ENCODE assay signal across 2 cellular contexts in the genomic region with DNA sequence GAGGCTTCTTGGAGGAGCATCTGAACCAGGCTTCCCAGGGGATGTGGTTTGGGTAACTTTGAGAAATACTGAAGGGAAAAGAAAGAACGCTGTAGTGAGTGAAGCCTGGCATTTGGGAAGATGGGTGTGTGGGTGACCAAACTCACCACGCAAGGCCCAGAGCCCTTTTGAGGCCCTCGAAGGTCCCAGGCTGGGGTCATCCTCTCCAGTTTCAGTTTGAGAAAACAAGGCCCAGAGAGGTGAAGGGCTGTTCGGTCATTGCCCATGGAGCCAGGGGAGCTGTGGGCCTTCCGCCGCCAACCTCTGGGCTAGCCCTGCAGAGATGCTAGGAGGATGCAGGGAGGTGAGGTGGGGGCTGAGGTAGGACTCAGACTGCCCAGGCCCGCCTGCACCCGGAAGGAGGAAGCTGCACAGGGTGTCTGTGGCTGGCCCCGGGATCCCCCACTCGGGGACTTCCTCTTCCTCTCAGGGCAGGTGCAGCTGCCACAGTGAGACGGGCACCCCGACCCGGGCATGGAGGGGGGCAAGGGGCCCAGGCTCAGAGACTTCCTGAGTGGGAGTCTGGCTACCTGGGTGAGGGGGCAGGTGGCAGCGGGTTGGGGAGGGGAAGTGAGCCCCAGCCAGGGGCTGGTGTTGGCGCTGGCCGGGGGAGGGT.
TF ChIP-seq lines count a peak whose summit lies in the region.

A gene with protein sequence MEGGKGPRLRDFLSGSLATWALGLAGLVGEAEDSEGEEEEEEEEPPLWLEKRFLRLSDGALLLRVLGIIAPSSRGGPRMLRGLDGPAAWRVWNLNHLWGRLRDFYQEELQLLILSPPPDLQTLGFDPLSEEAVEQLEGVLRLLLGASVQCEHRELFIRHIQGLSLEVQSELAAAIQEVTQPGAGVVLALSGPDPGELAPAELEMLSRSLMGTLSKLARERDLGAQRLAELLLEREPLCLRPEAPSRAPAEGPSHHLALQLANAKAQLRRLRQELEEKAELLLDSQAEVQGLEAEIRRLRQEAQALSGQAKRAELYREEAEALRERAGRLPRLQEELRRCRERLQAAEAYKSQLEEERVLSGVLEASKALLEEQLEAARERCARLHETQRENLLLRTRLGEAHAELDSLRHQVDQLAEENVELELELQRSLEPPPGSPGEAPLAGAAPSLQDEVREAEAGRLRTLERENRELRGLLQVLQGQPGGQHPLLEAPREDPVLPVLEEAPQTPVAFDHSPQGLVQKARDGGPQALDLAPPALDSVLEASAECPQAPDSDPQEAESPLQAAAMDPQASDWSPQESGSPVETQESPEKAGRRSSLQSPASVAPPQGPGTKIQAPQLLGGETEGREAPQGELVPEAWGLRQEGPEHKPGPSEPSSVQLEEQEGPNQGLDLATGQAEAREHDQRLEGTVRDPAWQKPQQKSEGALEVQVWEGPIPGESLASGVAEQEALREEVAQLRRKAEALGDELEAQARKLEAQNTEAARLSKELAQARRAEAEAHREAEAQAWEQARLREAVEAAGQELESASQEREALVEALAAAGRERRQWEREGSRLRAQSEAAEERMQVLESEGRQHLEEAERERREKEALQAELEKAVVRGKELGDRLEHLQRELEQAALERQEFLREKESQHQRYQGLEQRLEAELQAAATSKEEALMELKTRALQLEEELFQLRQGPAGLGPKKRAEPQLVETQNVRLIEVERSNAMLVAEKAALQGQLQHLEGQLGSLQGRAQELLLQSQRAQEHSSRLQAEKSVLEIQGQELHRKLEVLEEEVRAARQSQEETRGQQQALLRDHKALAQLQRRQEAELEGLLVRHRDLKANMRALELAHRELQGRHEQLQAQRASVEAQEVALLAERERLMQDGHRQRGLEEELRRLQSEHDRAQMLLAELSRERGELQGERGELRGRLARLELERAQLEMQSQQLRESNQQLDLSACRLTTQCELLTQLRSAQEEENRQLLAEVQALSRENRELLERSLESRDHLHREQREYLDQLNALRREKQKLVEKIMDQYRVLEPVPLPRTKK (N-terminal part only) (plus strand): TSS at position 451 of the 655 bp plus-strand sequence. CDS start 63 bp downstream, at position 514.

TF ChIP-seq in GM12878, 131 proteins besides CTCF, POLR2A, EP300 and RAD21 (continues in another document):
- TF ChIP-seq HCFC1 (IDR thresholded peaks at IDR 0.05; ENCODE audit: low read length), result peak; percentile 40; the same call in 1 of the 2 replicates
- TF ChIP-seq WRNIP1 (IDR thresholded peaks at IDR 0.05; ENCODE audit: borderline replicate concordance, low read depth, low read length), result no peak
- TF ChIP-seq, protein P1, sequence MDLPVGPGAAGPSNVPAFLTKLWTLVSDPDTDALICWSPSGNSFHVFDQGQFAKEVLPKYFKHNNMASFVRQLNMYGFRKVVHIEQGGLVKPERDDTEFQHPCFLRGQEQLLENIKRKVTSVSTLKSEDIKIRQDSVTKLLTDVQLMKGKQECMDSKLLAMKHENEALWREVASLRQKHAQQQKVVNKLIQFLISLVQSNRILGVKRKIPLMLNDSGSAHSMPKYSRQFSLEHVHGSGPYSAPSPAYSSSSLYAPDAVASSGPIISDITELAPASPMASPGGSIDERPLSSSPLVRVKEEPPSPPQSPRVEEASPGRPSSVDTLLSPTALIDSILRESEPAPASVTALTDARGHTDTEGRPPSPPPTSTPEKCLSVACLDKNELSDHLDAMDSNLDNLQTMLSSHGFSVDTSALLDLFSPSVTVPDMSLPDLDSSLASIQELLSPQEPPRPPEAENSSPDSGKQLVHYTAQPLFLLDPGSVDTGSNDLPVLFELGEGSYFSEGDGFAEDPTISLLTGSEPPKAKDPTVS (IDR thresholded peaks at IDR 0.05; ENCODE audit: low read depth, low read length), result no peak
- TF ChIP-seq BACH1 (IDR thresholded peaks at IDR 0.05; ENCODE audit: borderline replicate concordance), result peak; percentile 51
- no peak for TF ChIP-seq JUND (IDR thresholded peaks at IDR 0.05; ENCODE audit: low read depth, low read length)
- no peak; the same call in 1 of the 2 replicates for TF ChIP-seq SIN3A (IDR thresholded peaks at IDR 0.05; ENCODE audit: low read depth, low read length)
- no peak for TF ChIP-seq NR2C2 (IDR thresholded peaks at IDR 0.05; ENCODE audit: borderline replicate concordance, control insufficient read depth, insufficient read length, low read depth)
- TF ChIP-seq BHLHE40 (IDR thresholded peaks at IDR 0.05; ENCODE audit: borderline replicate concordance in 1 of 2, low read depth in 2 of 2, low read length in 1 of 2), result peak; percentile 70 to 86
- no peak for TF ChIP-seq ZSCAN29 (IDR thresholded peaks at IDR 0.05)
- no peak for TF ChIP-seq YBX1 (IDR thresholded peaks at IDR 0.05)
- TF ChIP-seq, protein P2, sequence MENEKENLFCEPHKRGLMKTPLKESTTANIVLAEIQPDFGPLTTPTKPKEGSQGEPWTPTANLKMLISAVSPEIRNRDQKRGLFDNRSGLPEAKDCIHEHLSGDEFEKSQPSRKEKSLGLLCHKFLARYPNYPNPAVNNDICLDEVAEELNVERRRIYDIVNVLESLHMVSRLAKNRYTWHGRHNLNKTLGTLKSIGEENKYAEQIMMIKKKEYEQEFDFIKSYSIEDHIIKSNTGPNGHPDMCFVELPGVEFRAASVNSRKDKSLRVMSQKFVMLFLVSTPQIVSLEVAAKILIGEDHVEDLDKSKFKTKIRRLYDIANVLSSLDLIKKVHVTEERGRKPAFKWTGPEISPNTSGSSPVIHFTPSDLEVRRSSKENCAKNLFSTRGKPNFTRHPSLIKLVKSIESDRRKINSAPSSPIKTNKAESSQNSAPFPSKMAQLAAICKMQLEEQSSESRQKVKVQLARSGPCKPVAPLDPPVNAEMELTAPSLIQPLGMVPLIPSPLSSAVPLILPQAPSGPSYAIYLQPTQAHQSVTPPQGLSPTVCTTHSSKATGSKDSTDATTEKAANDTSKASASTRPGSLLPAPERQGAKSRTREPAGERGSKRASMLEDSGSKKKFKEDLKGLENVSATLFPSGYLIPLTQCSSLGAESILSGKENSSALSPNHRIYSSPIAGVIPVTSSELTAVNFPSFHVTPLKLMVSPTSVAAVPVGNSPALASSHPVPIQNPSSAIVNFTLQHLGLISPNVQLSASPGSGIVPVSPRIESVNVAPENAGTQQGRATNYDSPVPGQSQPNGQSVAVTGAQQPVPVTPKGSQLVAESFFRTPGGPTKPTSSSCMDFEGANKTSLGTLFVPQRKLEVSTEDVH (IDR thresholded peaks at IDR 0.05; ENCODE audit: low read depth, partially characterized antibody), result no peak
- TF ChIP-seq, protein P3, sequence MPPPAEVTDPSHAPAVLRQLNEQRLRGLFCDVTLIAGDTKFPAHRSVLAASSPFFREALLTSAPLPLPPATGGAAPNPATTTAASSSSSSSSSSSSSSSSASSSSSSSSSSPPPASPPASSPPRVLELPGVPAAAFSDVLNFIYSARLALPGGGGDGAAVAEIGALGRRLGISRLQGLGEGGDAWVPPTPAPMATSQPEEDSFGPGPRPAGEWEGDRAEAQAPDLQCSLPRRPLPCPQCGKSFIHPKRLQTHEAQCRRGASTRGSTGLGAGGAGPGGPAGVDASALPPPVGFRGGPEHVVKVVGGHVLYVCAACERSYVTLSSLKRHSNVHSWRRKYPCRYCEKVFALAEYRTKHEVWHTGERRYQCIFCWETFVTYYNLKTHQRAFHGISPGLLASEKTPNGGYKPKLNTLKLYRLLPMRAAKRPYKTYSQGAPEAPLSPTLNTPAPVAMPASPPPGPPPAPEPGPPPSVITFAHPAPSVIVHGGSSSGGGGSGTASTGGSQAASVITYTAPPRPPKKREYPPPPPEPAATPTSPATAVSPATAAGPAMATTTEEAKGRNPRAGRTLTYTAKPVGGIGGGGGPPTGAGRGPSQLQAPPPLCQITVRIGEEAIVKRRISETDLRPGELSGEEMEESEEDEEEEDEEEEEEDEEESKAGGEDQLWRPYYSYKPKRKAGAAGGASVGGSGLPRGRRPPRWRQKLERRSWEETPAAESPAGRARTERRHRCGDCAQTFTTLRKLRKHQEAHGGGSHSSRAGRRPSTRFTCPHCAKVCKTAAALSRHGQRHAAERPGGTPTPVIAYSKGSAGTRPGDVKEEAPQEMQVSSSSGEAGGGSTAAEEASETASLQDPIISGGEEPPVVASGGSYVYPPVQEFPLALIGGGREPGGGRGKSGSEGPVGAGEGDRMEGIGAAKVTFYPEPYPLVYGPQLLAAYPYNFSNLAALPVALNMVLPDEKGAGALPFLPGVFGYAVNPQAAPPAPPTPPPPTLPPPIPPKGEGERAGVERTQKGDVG (CRISPR knock-in tag; IDR thresholded peaks at IDR 0.05), result no peak
- no peak for TF ChIP-seq SP1 (IDR thresholded peaks at IDR 0.05; ENCODE audit: low read depth, low read length)
- TF ChIP-seq BMI1 (IDR thresholded peaks at IDR 0.05; ENCODE audit: borderline replicate concordance), result no peak
- peak; percentile 50; the same call in 1 of the 2 replicates for TF ChIP-seq SMAD5 (IDR thresholded peaks at IDR 0.05; ENCODE audit: low read depth)
- TF ChIP-seq GATAD2B (conservative IDR thresholded peaks at IDR 0.05; ENCODE audit: low read depth), result peak; percentile 96

TF ChIP-seq in SK-N-SH, 30 proteins besides CTCF, POLR2A, EP300 and RAD21:
- no peak for TF ChIP-seq ELF1 (IDR thresholded peaks at IDR 0.05)
- TF ChIP-seq EZH2phosphoT487 (IDR thresholded peaks at IDR 0.05; ENCODE audit: borderline replicate concordance, low read depth), result no peak
- no peak for TF ChIP-seq TCF12 (IDR thresholded peaks at IDR 0.05)
- TF ChIP-seq, protein P4, sequence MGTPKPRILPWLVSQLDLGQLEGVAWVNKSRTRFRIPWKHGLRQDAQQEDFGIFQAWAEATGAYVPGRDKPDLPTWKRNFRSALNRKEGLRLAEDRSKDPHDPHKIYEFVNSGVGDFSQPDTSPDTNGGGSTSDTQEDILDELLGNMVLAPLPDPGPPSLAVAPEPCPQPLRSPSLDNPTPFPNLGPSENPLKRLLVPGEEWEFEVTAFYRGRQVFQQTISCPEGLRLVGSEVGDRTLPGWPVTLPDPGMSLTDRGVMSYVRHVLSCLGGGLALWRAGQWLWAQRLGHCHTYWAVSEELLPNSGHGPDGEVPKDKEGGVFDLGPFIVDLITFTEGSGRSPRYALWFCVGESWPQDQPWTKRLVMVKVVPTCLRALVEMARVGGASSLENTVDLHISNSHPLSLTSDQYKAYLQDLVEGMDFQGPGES (IDR thresholded peaks at IDR 0.05; ENCODE audit: low read depth, low read length), result no peak
- TF ChIP-seq, protein P5, sequence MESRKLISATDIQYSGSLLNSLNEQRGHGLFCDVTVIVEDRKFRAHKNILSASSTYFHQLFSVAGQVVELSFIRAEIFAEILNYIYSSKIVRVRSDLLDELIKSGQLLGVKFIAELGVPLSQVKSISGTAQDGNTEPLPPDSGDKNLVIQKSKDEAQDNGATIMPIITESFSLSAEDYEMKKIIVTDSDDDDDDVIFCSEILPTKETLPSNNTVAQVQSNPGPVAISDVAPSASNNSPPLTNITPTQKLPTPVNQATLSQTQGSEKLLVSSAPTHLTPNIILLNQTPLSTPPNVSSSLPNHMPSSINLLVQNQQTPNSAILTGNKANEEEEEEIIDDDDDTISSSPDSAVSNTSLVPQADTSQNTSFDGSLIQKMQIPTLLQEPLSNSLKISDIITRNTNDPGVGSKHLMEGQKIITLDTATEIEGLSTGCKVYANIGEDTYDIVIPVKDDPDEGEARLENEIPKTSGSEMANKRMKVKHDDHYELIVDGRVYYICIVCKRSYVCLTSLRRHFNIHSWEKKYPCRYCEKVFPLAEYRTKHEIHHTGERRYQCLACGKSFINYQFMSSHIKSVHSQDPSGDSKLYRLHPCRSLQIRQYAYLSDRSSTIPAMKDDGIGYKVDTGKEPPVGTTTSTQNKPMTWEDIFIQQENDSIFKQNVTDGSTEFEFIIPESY (IDR thresholded peaks at IDR 0.05; ENCODE audit: borderline replicate concordance, low read depth), result no peak
- TF ChIP-seq TEAD4 (IDR thresholded peaks at IDR 0.05; ENCODE audit: borderline replicate concordance, insufficient read depth), result no peak
- no peak for TF ChIP-seq CHD2 (IDR thresholded peaks at IDR 0.05; ENCODE audit: low read length, partially characterized antibody)
- TF ChIP-seq, protein P6, sequence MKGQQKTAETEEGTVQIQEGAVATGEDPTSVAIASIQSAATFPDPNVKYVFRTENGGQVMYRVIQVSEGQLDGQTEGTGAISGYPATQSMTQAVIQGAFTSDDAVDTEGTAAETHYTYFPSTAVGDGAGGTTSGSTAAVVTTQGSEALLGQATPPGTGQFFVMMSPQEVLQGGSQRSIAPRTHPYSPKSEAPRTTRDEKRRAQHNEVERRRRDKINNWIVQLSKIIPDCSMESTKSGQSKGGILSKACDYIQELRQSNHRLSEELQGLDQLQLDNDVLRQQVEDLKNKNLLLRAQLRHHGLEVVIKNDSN (IDR thresholded peaks at IDR 0.05; ENCODE audit: borderline replicate concordance, low read depth), result no peak
- TF ChIP-seq RXRA (IDR thresholded peaks at IDR 0.05; ENCODE audit: borderline replicate concordance, low read depth), result no peak
- no peak for TF ChIP-seq POLR2AphosphoS5 (IDR thresholded peaks at IDR 0.05; ENCODE audit: low read depth, low read length)
- no peak for TF ChIP-seq FOXJ3 (CRISPR knock-in tag; IDR thresholded peaks at IDR 0.05)
- no peak for TF ChIP-seq GABPA (IDR thresholded peaks at IDR 0.05; ENCODE audit: low read depth)
- no peak for TF ChIP-seq RCOR1 (IDR thresholded peaks at IDR 0.05; ENCODE audit: low read length)
- TF ChIP-seq SIN3A (IDR thresholded peaks at IDR 0.05; ENCODE audit: borderline replicate concordance, low read depth, low read length), result no peak
- TF ChIP-seq TAF1 (IDR thresholded peaks at IDR 0.05; ENCODE audit: borderline replicate concordance, low read depth, low read length), result no peak
- TF ChIP-seq NRF1 (IDR thresholded peaks at IDR 0.05; ENCODE audit: low read depth, low read length), result no peak
- TF ChIP-seq NFIC (IDR thresholded peaks at IDR 0.05; ENCODE audit: borderline replicate concordance), result no peak
TF ChIP-seq in SK-N-SH: peak in this region for 0.
